In the genomic region with DNA sequence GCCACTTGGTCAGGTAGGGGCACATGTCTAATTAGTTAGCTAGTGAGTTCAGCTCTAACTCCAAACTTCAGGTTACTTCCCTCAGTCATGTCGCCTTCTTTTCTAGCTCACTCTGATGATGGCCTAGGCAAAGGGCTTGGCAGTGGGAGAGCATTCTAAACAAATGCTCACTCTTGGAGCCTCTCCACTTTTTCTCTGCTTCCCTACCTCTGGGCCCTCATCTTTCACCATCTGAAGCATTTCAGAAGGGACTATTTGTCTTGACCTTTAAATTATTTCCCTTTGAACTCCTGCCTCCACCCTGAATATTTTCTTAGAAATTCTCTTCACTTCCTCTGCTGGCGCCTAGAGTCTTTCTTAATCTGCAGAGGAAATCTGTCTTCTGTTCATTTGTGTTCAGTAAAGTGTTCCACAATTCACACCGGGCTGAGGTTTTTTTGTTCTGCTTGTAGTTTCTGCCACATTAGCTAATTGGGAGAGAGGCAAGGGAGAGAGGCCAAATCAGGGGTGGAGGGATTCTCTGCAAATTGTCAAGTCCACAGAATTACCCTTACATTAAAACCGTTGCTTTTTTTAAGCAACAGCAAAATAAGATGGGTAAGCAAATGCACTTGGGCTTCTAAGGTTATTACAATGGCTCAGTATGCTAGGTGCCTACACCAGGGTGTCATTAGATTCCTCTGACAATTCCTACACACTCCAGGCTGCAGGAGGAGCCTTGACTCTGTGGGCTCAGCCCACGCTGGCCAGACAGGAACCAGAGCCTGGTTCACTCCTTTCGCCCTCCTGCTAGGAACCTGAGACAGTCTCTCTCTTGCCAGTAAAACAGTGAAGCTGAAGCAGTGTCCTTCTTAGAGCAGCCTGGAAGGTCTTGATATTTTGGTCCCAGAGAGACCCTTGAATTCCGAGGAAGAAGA, we compare ENCODE assay signal across 9 cellular contexts. TPM values are rescaled to one million over a fixed set of nuclear protein-coding genes. Genes with fewer than 3 reads are reported as not detected.
DNase-seq lines count a peak whose midpoint lies in the region; ATAC-seq, FAIRE-seq and TF ChIP-seq lines count a peak whose summit lies in the region.
"Had no signal": no experiment of that assay in that cellular context is flagged by ENCODE, and none has a peak within 500 bp of the region (broad histone marks: within the 10 kb centered on the region; RNA-seq: fewer than 3 reads in every experiment).

No MANE protein-coding gene starts in this region.

- DNase-seq in NAMALWA (ENCODE audit: low spot score), result peak; percentile 37
- peak; percentile 44 for DNase-seq in mesendoderm
- no peak for DNase-seq in A673 (ENCODE audit: low spot score)
- DNase-seq in pancreas, result no peak
- DNase-seq in posterior cingulate gyrus, result no peak
- DNase-seq: dermis blood vessel endothelial cell had no signal

- BruUV-seq in A673 (replicated peaks; lab: Mats Ljungman, UMichigan), result no TSS peak

- no peak overlapping the region for H3K4me3 ChIP-seq in mesendoderm (ENCODE audit: low read length)
- H3K4me3 ChIP-seq in A673 (ENCODE audit: low read depth, low read length, poor library complexity, severe bottlenecking), result no peak overlapping the region
- no peak overlapping the region for H3K4me3 ChIP-seq in pancreas

- H2BK15ac ChIP-seq in mesendoderm (replicated peaks; ENCODE audit: low read depth), result no peak overlapping the region

- FAIRE-seq in pancreas (lab: Jason Lieb, UNC), result no peak

- H3K23ac ChIP-seq in mesendoderm (ENCODE audit: low read length), result no peak overlapping the region

- no peaks in the 10 kb centered on the region for H3K9me3 ChIP-seq in A673 (ENCODE audit: low read depth, low read length, poor library complexity, severe bottlenecking)
- H3K9me3 ChIP-seq in pancreas, result no peaks in the 10 kb centered on the region

- peak; percentile 57 for ATAC-seq in GM18511 (IDR thresholded peaks at IDR 0.05; ENCODE audit: unreplicated experiment)
- ATAC-seq in GM21528 (IDR thresholded peaks at IDR 0.05; ENCODE audit: low FRiP score, unreplicated experiment), result peak; percentile 59
- no peak for ATAC-seq in HG03280 (IDR thresholded peaks at IDR 0.05; ENCODE audit: unreplicated experiment)
- no peak for ATAC-seq in pancreas

- no peak overlapping the region for H3K4ac ChIP-seq in mesendoderm (ENCODE audit: low read depth, low read length)

- no peak overlapping the region for H3K18ac ChIP-seq in mesendoderm (ENCODE audit: low read length)

- H3K27ac ChIP-seq in mesendoderm (ENCODE audit: low read depth, low read length) (no peak overlapping the region), A673 (ENCODE audit: low read depth, low read length, poor library complexity, severe bottlenecking) (no peak overlapping the region), pancreas (no peak overlapping the region)

- intact Hi-C loops in A673 (cut with micrococcal nuclease; ENCODE audit: unreplicated experiment) (no loop called here), pancreas (cut with DNase I) (no loop called here), posterior cingulate gyrus (cut with DNase I) (no loop called here)

- H3K4me2 ChIP-seq in mesendoderm (ENCODE audit: low read length), result no peak overlapping the region

- no peak overlapping the region for H2BK5ac ChIP-seq in mesendoderm (ENCODE audit: low read length)

- no peaks in the 10 kb centered on the region for H3K36me3 ChIP-seq in mesendoderm (ENCODE audit: control insufficient read depth, insufficient read depth, low read length)
- H3K36me3 ChIP-seq in A673 (ENCODE audit: insufficient read depth, low read length, poor library complexity, severe bottlenecking), result no peaks in the 10 kb centered on the region
- H3K36me3 ChIP-seq in pancreas, result no peaks in the 10 kb centered on the region

- H3K79me2 ChIP-seq in mesendoderm (ENCODE audit: control insufficient read depth, insufficient read depth, low read length), result no peaks in the 10 kb centered on the region

- H3K79me1 ChIP-seq in mesendoderm (ENCODE audit: low read length), result no peaks in the 10 kb centered on the region

- H3K56ac ChIP-seq in mesendoderm (ENCODE audit: low read length), result peak overlapping the region; percentile 8

- no peak overlapping the region for H3K9ac ChIP-seq in mesendoderm (ENCODE audit: low read length)

- no peak for TF ChIP-seq CTCF in A673 (conservative IDR thresholded peaks at IDR 0.05; ENCODE audit: low read depth, low read length)
- TF ChIP-seq CTCF in pancreas (IDR thresholded peaks at IDR 0.05), result no peak

- no CpG with 5 or more reads among the region's 7 CpGs for WGBS in mesendoderm (ENCODE audit: extremely low coverage, insufficient coverage, low lambda C conversion rate)
- WGBS in pancreas, 2 donors, result 59 to 64% methylated on average over 7 of the region's 7 CpGs

- H3K4me1 ChIP-seq in mesendoderm (ENCODE audit: control insufficient read depth, low read depth, low read length) (no peaks in the 10 kb centered on the region), A673 (ENCODE audit: insufficient read depth, low read length, poor library complexity, severe bottlenecking) (peaks cover 6% of the 10 kb centered on the region), pancreas (no peaks in the 10 kb centered on the region)

- CTCF ChIA-PET in A673 (lab: Charles Lee), result interaction anchor here (0.6 kb wide), 1 partner anchor 149 kb away, joined by 3 read pairs; no protein-coding TSS in a partner anchor

- no peaks in the 10 kb centered on the region for H3K27me3 ChIP-seq in mesendoderm (ENCODE audit: insufficient read depth, low read length, poor library complexity)
- no peaks in the 10 kb centered on the region for H3K27me3 ChIP-seq in A673 (replicated peaks; ENCODE audit: insufficient read depth, low read depth, low read length, poor library complexity)
- H3K27me3 ChIP-seq in pancreas, result no peaks in the 10 kb centered on the region

- no peak overlapping the region for H2AK5ac ChIP-seq in mesendoderm (ENCODE audit: low read length)

- H2BK120ac ChIP-seq in mesendoderm (ENCODE audit: low read depth, low read length), result no peak overlapping the region

- H4K8ac ChIP-seq in mesendoderm (ENCODE audit: low read depth, low read length), result no peak overlapping the region

- H4K5ac ChIP-seq in mesendoderm (ENCODE audit: low read length), result no peak overlapping the region

- POLR2A ChIA-PET in A673 (lab: Charles Lee; ENCODE audit: low non-redundant PET), result no interaction called here

RNA-seq across cellular contexts. Expression of gene MSGN1, which starts 5.5 kb away (rescaled TPM):
- not detected for polyA plus RNA-seq in mesendoderm (2013, experiment 1 of 2)
- not detected for polyA plus RNA-seq in mesendoderm (2013, experiment 2 of 2)
- total RNA-seq in A673 (2021), result not detected in 2 replicates
- not detected for total RNA-seq in pancreas
- polyA plus RNA-seq in pancreas, result not detected
- total RNA-seq: dermis blood vessel endothelial cell had no signal

RNA-seq across cellular contexts. Expression of gene KCNS3, which starts 56.7 kb away (rescaled TPM):
- 4.5 TPM for polyA plus RNA-seq in mesendoderm (2013, experiment 1 of 2)
- 4.9 TPM for polyA plus RNA-seq in mesendoderm (2013, experiment 2 of 2)
- total RNA-seq in A673 (2021), result 12.7 and 15.8 TPM in 2 replicates
- 10 to 100 TPM in 1 of 6 donors, 1 to 10 TPM in 5; 3.3 to 10.2 (median 6.1) TPM for total RNA-seq in pancreas
- 10 to 100 TPM in 1 of 2 donors, 1 to 10 TPM in 1; 4.4 to 16.4 TPM for polyA plus RNA-seq in pancreas

Comparison
In these comparisons a context has a peak if more than half of its experiments do, and no peak if none do; other contexts are left out.
1. ATAC-seq: peak in GM18511 (single experiment) and GM21528 (single experiment); none in HG03280 (single experiment) and pancreas (0 of 4).
2. DNase-seq: peak in NAMALWA (single experiment) and mesendoderm (single experiment); none in A673 (single experiment), pancreas (0 of 6) and posterior cingulate gyrus (0 of 10).